8 cellular contexts compared by ENCODE assay signal in genomic region chr10:13162013-13162364, GRCh38. TPM values are rescaled to one million over a fixed set of nuclear protein-coding genes. Genes with fewer than 3 reads are reported as not detected.
DNase-seq lines count a peak whose midpoint lies in the region; ATAC-seq and TF ChIP-seq lines count a peak whose summit lies in the region.

No MANE protein-coding gene starts in this region.

- BruUV-seq in MCF 10A (replicated peaks; lab: Mats Ljungman, UMichigan) = no TSS peak

- H3K4me1 ChIP-seq in breast epithelium = no peaks in the 10 kb centered on the region
- peaks cover 3% of the 10 kb centered on the region for H3K4me1 ChIP-seq in iPS DF 6.9 (ENCODE audit: control insufficient read depth, insufficient read depth, low read length)
- peaks cover 4% of the 10 kb centered on the region for H3K4me1 ChIP-seq in thymus (ENCODE audit: control insufficient read depth, insufficient read depth, low read length)
- peaks cover 0 to 16% of the 10 kb centered on the region in 2 donors for H3K4me1 ChIP-seq in left lung

- H3K27ac Mint-ChIP-seq in MCF 10A (ENCODE audit: low read depth, unreplicated experiment) = no peak overlapping the region
- peak overlapping the region; percentile 75 for H3K27ac Mint-ChIP-seq in T-helper 17 cell

- TF ChIP-seq CTCF in MCF 10A (IDR thresholded peaks at IDR 0.05; ENCODE audit: unreplicated experiment) (no peak), breast epithelium (IDR thresholded peaks at IDR 0.05) (no peak), left lung (IDR thresholded peaks at IDR 0.05) (no peak)

- no peaks in the 10 kb centered on the region for H3K27me3 ChIP-seq in breast epithelium
- H3K27me3 ChIP-seq in iPS DF 6.9 (ENCODE audit: control insufficient read depth, insufficient read depth, low read length) = no peaks in the 10 kb centered on the region
- H3K27me3 ChIP-seq in thymus (ENCODE audit: control insufficient read depth, insufficient read depth) = no peaks in the 10 kb centered on the region
- H3K27me3 ChIP-seq in left lung = no peaks in the 10 kb centered on the region

- CTCF ChIA-PET in MCF 10A (lab: Yijun Ruan, JAX) = interaction anchor here (0.6 to 3.2 kb wide), 9 partner anchors 12 to 1059 kb away, joined by 3 to 39 read pairs (median 4); no protein-coding TSS in a partner anchor

- H3K27me3 Mint-ChIP-seq in MCF 10A (ENCODE audit: insufficient read depth, unreplicated experiment) = no peaks in the 10 kb centered on the region
- H3K27me3 Mint-ChIP-seq in T-helper 17 cell = no peaks in the 10 kb centered on the region

- ATAC-seq in T-helper 17 cell (no peak), GM21619 (IDR thresholded peaks at IDR 0.05; ENCODE audit: unreplicated experiment) (no peak), HG03439 (IDR thresholded peaks at IDR 0.05; ENCODE audit: unreplicated experiment) (no peak), left lung (no peak)

- H3K4me1 Mint-ChIP-seq in MCF 10A (ENCODE audit: insufficient read depth, unreplicated experiment) (peaks cover 19% of the 10 kb centered on the region), T-helper 17 cell (peaks cover 22% of the 10 kb centered on the region)

- no peak for TF ChIP-seq POLR2A in breast epithelium (IDR thresholded peaks at IDR 0.05)

- H3K4me3 ChIP-seq in breast epithelium (no peak overlapping the region), iPS DF 6.9 (ENCODE audit: low read length) (peak overlapping the region; percentile 65), thymus (ENCODE audit: low read length) (peak overlapping the region; percentile 67), left lung (peak overlapping the region in 1 of 2 donors; percentile 50)

- no peaks in the 10 kb centered on the region for H3K9me3 Mint-ChIP-seq in MCF 10A (ENCODE audit: unreplicated experiment)

- H3K27ac ChIP-seq in breast epithelium (no peak overlapping the region), iPS DF 6.9 (ENCODE audit: low read length) (no peak overlapping the region), thymus (ENCODE audit: low read depth) (no peak overlapping the region), left lung (no peak overlapping the region)

- no peaks in the 10 kb centered on the region for H3K36me3 Mint-ChIP-seq in MCF 10A (ENCODE audit: insufficient read depth, unreplicated experiment)
- no peaks in the 10 kb centered on the region for H3K36me3 Mint-ChIP-seq in T-helper 17 cell (ENCODE audit: low read depth)

- H3K36me3 ChIP-seq in breast epithelium (no peaks in the 10 kb centered on the region), iPS DF 6.9 (ENCODE audit: control insufficient read depth, insufficient read depth, low read length) (peaks cover 4% of the 10 kb centered on the region; the same call in 1 of the 2 replicates), thymus (ENCODE audit: control insufficient read depth, insufficient read depth) (no peaks in the 10 kb centered on the region), left lung (no peaks in the 10 kb centered on the region)

- intact Hi-C loops in MCF 10A (cut with micrococcal nuclease) = loop anchor here (5.0 kb wide), 1 partner anchor 275 kb away; no protein-coding TSS in a partner anchor
- intact Hi-C loops in breast epithelium (cut with DNase I; ENCODE audit: low total_unique reads) = loop anchor here (10.0 kb wide), 1 partner anchor 143 kb away; the partner anchor contains the start of gene PHYH
- intact Hi-C loops in left lung (cut with DNase I) = no loop called here

- no peaks in the 10 kb centered on the region for H3K9me3 ChIP-seq in breast epithelium
- H3K9me3 ChIP-seq in T-helper 17 cell (ENCODE audit: control insufficient read depth, low read length, poor library complexity, severe bottlenecking) = no peaks in the 10 kb centered on the region
- H3K9me3 ChIP-seq in iPS DF 6.9 (ENCODE audit: control insufficient read depth, insufficient read depth, low read length) = no peaks in the 10 kb centered on the region
- no peaks in the 10 kb centered on the region for H3K9me3 ChIP-seq in thymus (ENCODE audit: control insufficient read depth)
- H3K9me3 ChIP-seq in left lung = no peaks in the 10 kb centered on the region

- WGBS in iPS DF 6.9 (ENCODE audit: insufficient coverage, insufficient read length) = no CpG with 5 or more reads among the region's 12 CpGs
- WGBS in thymus = 20% methylated on average over 12 of the region's 12 CpGs

- POLR2A ChIA-PET in MCF 10A (lab: Yijun Ruan, JAX) = interaction anchor here (0.6 to 2.0 kb wide), 8 partner anchors 9 to 140 kb away, joined by 3 to 9 read pairs (median 4); partner anchors contain the start of genes OPTN and PHYH

- DNase-seq in MCF 10A (ENCODE audit: unreplicated experiment) (no peak), breast epithelium (ENCODE audit: low spot score in 2 of 2) (no peak), T-helper 17 cell (no peak), iPS DF 6.9 (ENCODE audit: low read depth, low spot score) (no peak), left lung (no peak)

- peak overlapping the region; percentile 85 for H3K4me3 Mint-ChIP-seq in MCF 10A (ENCODE audit: unreplicated experiment)
- peak overlapping the region; percentile 87 for H3K4me3 Mint-ChIP-seq in T-helper 17 cell

RNA-seq across cellular contexts. Expression of gene MCM10, which starts 0.6 kb away (rescaled TPM):
- total RNA-seq in MCF 10A (2022) = 3.5 and 6.0 TPM in 2 replicates
- 1 to 10 TPM in 2 of 3 donors, under 1 TPM in 1; 0.15 to 2.0 (median 1.8) TPM for total RNA-seq in breast epithelium
- under 1 TPM; 0.34 to 0.47 TPM for total RNA-seq in T-helper 17 cell
- polyA plus RNA-seq in thymus = 0.27 TPM
- total RNA-seq in left lung = 1 to 10 TPM; 4.2 to 9.1 TPM

Comparison
In these comparisons a context has a peak if more than half of its experiments do, and no peak if none do; other contexts are left out.
1. H3K4me3 ChIP-seq: peak in iPS DF 6.9 (single experiment) and thymus (single experiment); none in breast epithelium (0 of 3).
2. intact Hi-C loops: an anchor here in MCF 10A (5.0 kb wide) and breast epithelium (10.0 kb wide); none called in left lung.